Comparison of ENCODE assay signal across 2 cellular contexts in genomic region chr11:27507561-27508322, GRCh38.
TF ChIP-seq lines count a peak whose summit lies in the region.

No MANE protein-coding gene starts in this region.

TF ChIP-seq in A549, 52 proteins besides CTCF, POLR2A, EP300 and RAD21 (continued from another document):
- TF ChIP-seq CHD4 (IDR thresholded peaks at IDR 0.05; ENCODE audit: borderline replicate concordance) (no peak), CBX2 (IDR thresholded peaks at IDR 0.05; ENCODE audit: borderline replicate concordance, low read depth) (no peak), REST (IDR thresholded peaks at IDR 0.05) (no peak), RFX5 (IDR thresholded peaks at IDR 0.05) (no peak), ESRRA (IDR thresholded peaks at IDR 0.05; ENCODE audit: borderline replicate concordance, low read length) (no peak), NPAS2 (CRISPR knock-in tag; IDR thresholded peaks at IDR 0.05; ENCODE audit: borderline replicate concordance) (no peak), ZNF302 (CRISPR knock-in tag; IDR thresholded peaks at IDR 0.05) (no peak), KDM1A (IDR thresholded peaks at IDR 0.05; ENCODE audit: low read depth) (no peak), HOXB5 (CRISPR knock-in tag; IDR thresholded peaks at IDR 0.05) (no peak), FOSB (CRISPR knock-in tag; IDR thresholded peaks at IDR 0.05) (no peak)

TF ChIP-seq in HCT116, 20 proteins besides CTCF, POLR2A, EP300 and RAD21 (continued from another document):
- TF ChIP-seq ELF1 (IDR thresholded peaks at IDR 0.05; ENCODE audit: borderline replicate concordance, low read depth) (no peak), TCF7L2 (IDR thresholded peaks at IDR 0.05; ENCODE audit: borderline replicate concordance, extremely low read depth, insufficient read depth, insufficient read length) (no peak), SRF (IDR thresholded peaks at IDR 0.05; ENCODE audit: low read depth) (no peak), EZH2 (IDR thresholded peaks at IDR 0.05) (no peak)
TF ChIP-seq in HCT116: peak in this region for 0.
